8 cellular contexts compared by ENCODE assay signal in the genomic region with DNA sequence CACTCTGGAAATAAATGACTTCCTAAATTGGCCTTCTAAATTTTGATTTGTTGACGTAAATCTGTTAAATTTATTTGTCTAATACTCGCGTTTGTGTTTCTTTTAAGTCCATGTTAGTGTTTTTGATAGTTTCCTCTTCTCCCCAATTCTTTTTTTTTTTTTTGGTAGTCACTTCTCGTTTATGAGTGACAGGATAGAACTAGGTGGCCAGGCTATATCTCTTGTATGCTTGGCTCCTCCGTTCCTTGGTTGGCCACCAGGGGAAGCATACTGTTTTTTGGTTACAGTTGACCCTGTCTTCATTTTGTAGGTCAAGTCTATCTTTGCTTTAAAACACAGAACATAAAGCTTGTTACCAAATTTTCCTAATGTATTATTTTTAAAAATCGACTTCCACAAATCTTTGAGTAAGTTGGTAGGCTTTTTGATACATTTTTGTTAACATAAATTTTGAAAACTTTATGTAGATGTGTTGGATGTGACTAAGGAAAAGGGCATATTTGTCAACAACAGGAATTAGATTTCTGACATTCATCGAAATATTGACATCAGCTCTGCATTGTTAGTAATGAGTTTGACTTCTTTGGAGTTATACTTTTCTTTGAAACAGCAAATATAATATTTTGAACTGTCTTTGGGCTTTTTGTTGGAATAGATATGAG. TPM values are rescaled to one million over a fixed set of nuclear protein-coding genes. Genes with fewer than 3 reads are reported as not detected.
DNase-seq lines count a peak whose midpoint lies in the region; ATAC-seq lines count a peak whose summit lies in the region.

No MANE protein-coding gene starts in this region.

- in situ Hi-C loops in G401 (cut with HindIII; ENCODE audit: low sequenced_read_pairs): no loop called here

- POLR2A ChIA-PET in activated CD4-positive, alpha-beta memory T cell treated with anti-CD3 and anti-CD28 coated beads, Interleukin-2, amount 10 ng/mL, durations not matched to agents 7 days and 5 days (lab: Charles Lee): interaction anchor here (0.6 to 4.3 kb wide), 6 partner anchors 17 to 275 kb away, joined by 3 to 23 read pairs (median 3); a partner anchor contains a TSS

- H2BK12ac ChIP-seq in mesenchymal stem cell (ENCODE audit: low read length in 2 of 2): no peak overlapping the region

- peaks cover 26% of the 10 kb centered on the region for H3K4me1 Mint-ChIP-seq in activated CD4-positive, alpha-beta memory T cell treated with anti-CD3 and anti-CD28 coated beads, Interleukin-2, amount 10 ng/mL, durations not matched to agents 7 days and 5 days
- H3K4me1 Mint-ChIP-seq in stimulated activated effector memory CD8-positive, alpha-beta T cell treated with anti-CD3 and anti-CD28 coated beads, Interleukin-12 subunit alpha, Interleukin-12 subunit beta, amount 100 ng/mL, for 72 hours: peaks cover 28% of the 10 kb centered on the region

- H3K36me3 Mint-ChIP-seq in activated CD4-positive, alpha-beta memory T cell treated with anti-CD3 and anti-CD28 coated beads, Interleukin-2, amount 10 ng/mL, durations not matched to agents 7 days and 5 days (ENCODE audit: low read depth): peaks cover 13% of the 10 kb centered on the region
- H3K36me3 Mint-ChIP-seq in stimulated activated effector memory CD8-positive, alpha-beta T cell treated with anti-CD3 and anti-CD28 coated beads, Interleukin-12 subunit alpha, Interleukin-12 subunit beta, amount 100 ng/mL, for 72 hours: peaks cover 27% of the 10 kb centered on the region

- H2BK15ac ChIP-seq in mesenchymal stem cell (ENCODE audit: low read depth, poor library complexity, severe bottlenecking): no peak overlapping the region

- H3K4ac ChIP-seq in mesenchymal stem cell (ENCODE audit: low read depth in 1 of 2, low read length in 2 of 2): no peak overlapping the region

- no peaks in the 10 kb centered on the region for H3K27me3 Mint-ChIP-seq in activated CD4-positive, alpha-beta memory T cell treated with anti-CD3 and anti-CD28 coated beads, Interleukin-2, amount 10 ng/mL, durations not matched to agents 7 days and 5 days

- H3K79me1 ChIP-seq in mesenchymal stem cell (replicated peaks; ENCODE audit: low read length, poor library complexity, severe bottlenecking): peaks cover 22% of the 10 kb centered on the region

- no peak overlapping the region for H4K8ac ChIP-seq in mesenchymal stem cell (ENCODE audit: low read length)

- H3K4me1 ChIP-seq in endocrine pancreas (ENCODE audit: control insufficient read depth, insufficient read depth, low read length) (peaks cover 6% of the 10 kb centered on the region), mesenchymal stem cell (ENCODE audit: control insufficient read depth, insufficient read depth, low read depth, low read length) (peaks cover 18% of the 10 kb centered on the region)

- 50% methylated on average over 2 of the region's 7 CpGs for WGBS in mesenchymal stem cell

- no peaks in the 10 kb centered on the region for H3K9me3 Mint-ChIP-seq in activated CD4-positive, alpha-beta memory T cell treated with anti-CD3 and anti-CD28 coated beads, Interleukin-2, amount 10 ng/mL, durations not matched to agents 7 days and 5 days
- H3K9me3 Mint-ChIP-seq in stimulated activated effector memory CD8-positive, alpha-beta T cell treated with anti-CD3 and anti-CD28 coated beads, Interleukin-12 subunit alpha, Interleukin-12 subunit beta, amount 100 ng/mL, for 72 hours: no peaks in the 10 kb centered on the region

- H2AK5ac ChIP-seq in mesenchymal stem cell (ENCODE audit: low read length, severe bottlenecking): no peak overlapping the region

- H3K14ac ChIP-seq in mesenchymal stem cell (ENCODE audit: low read length in 2 of 2): no peak overlapping the region

- CTCF ChIA-PET in activated CD4-positive, alpha-beta memory T cell treated with anti-CD3 and anti-CD28 coated beads, Interleukin-2, amount 10 ng/mL, durations not matched to agents 7 days and 5 days (lab: Charles Lee): interaction anchor here (0.6 to 3.1 kb wide), 32 partner anchors 9 to 646 kb away, joined by 3 to 29 read pairs (median 4); a partner anchor contains a TSS

- H3K36me3 ChIP-seq in endocrine pancreas (ENCODE audit: control insufficient read depth, insufficient read depth, low read length) (no peaks in the 10 kb centered on the region), mesenchymal stem cell (ENCODE audit: control insufficient read depth in 1 of 2, insufficient read depth in 2 of 2, low read depth in 1 of 2, low read length in 2 of 2) (no peaks in the 10 kb centered on the region)

- H3K23ac ChIP-seq in mesenchymal stem cell (ENCODE audit: low read length in 2 of 2): no peak overlapping the region

- no peak overlapping the region for H4K91ac ChIP-seq in mesenchymal stem cell (ENCODE audit: low read length)

- H3K4me3 Mint-ChIP-seq in activated CD4-positive, alpha-beta memory T cell treated with anti-CD3 and anti-CD28 coated beads, Interleukin-2, amount 10 ng/mL, durations not matched to agents 7 days and 5 days: peak overlapping the region; percentile 85
- peak overlapping the region; percentile 86 for H3K4me3 Mint-ChIP-seq in stimulated activated effector memory CD8-positive, alpha-beta T cell treated with anti-CD3 and anti-CD28 coated beads, Interleukin-12 subunit alpha, Interleukin-12 subunit beta, amount 100 ng/mL, for 72 hours

- H3K27ac ChIP-seq in mesenchymal stem cell (ENCODE audit: low read length, poor library complexity, severe bottlenecking): no peak overlapping the region

- H3K9me3 ChIP-seq in endocrine pancreas (ENCODE audit: control insufficient read depth, low read length) (no peaks in the 10 kb centered on the region), mesenchymal stem cell (ENCODE audit: control insufficient read depth, low read length) (no peaks in the 10 kb centered on the region)

- H3K27me3 ChIP-seq in endocrine pancreas (ENCODE audit: control insufficient read depth, insufficient read depth, low read length): no peaks in the 10 kb centered on the region
- no peaks in the 10 kb centered on the region for H3K27me3 ChIP-seq in mesenchymal stem cell (ENCODE audit: control insufficient read depth in 1 of 2, insufficient read depth in 1 of 2, low read length in 2 of 2)

- H3K9ac ChIP-seq in endocrine pancreas (ENCODE audit: control insufficient read depth, insufficient read depth, low read length) (no peak overlapping the region), mesenchymal stem cell (ENCODE audit: low read length) (peak overlapping the region; percentile 90)

- no peak overlapping the region for H2BK5ac ChIP-seq in mesenchymal stem cell (ENCODE audit: low read depth, low read length, poor library complexity, severe bottlenecking)

- DNase-seq in G401 (ENCODE audit: low spot score) (peak; percentile 77), HK-2 (ENCODE audit: unreplicated experiment) (peak; percentile 39), NCI-H82 (lab: John Stamatoyannopoulos, UW) (peak; percentile 79), mesenchymal stem cell (peak; percentile 76)
- DNase-seq in activated CD4-positive, alpha-beta memory T cell treated with anti-CD3 and anti-CD28 coated beads, Interleukin-2, amount 10 ng/mL, durations not matched to agents 7 days and 5 days: peak; percentile 75
- DNase-seq in stimulated activated effector memory CD8-positive, alpha-beta T cell treated with anti-CD3 and anti-CD28 coated beads, Interleukin-12 subunit alpha, Interleukin-12 subunit beta, amount 100 ng/mL, for 72 hours (ENCODE audit: low spot score in 2 of 2): peak; percentile 37 to 74

- ATAC-seq in stimulated activated effector memory CD8-positive, alpha-beta T cell treated with anti-CD3 and anti-CD28 coated beads, Interleukin-12 subunit alpha, Interleukin-12 subunit beta, amount 100 ng/mL, for 72 hours: peak; percentile 43
- ATAC-seq in HG03135 (IDR thresholded peaks at IDR 0.05; ENCODE audit: unreplicated experiment): no peak

- peak overlapping the region; percentile 83 for H3K4me3 ChIP-seq in endocrine pancreas (ENCODE audit: control insufficient read depth, insufficient read depth, low read length)
- H3K4me3 ChIP-seq in mesenchymal stem cell (ENCODE audit: insufficient read depth in 1 of 2, low read depth in 1 of 2, low read length in 2 of 2): peak overlapping the region in 1 of 2 experiments; percentile 91

- no peak overlapping the region for H3K18ac ChIP-seq in mesenchymal stem cell (ENCODE audit: low read depth in 1 of 2, low read length in 2 of 2)

- peak overlapping the region; percentile 9 for H3K4me2 ChIP-seq in mesenchymal stem cell (ENCODE audit: low read length, poor library complexity, severe bottlenecking)

- peak overlapping the region; percentile 50 for H3K27ac Mint-ChIP-seq in activated CD4-positive, alpha-beta memory T cell treated with anti-CD3 and anti-CD28 coated beads, Interleukin-2, amount 10 ng/mL, durations not matched to agents 7 days and 5 days
- H3K27ac Mint-ChIP-seq in stimulated activated effector memory CD8-positive, alpha-beta T cell treated with anti-CD3 and anti-CD28 coated beads, Interleukin-12 subunit alpha, Interleukin-12 subunit beta, amount 100 ng/mL, for 72 hours: peak overlapping the region; percentile 12

- H2BK120ac ChIP-seq in mesenchymal stem cell (ENCODE audit: low read depth, low read length): no peak overlapping the region

- H2AFZ ChIP-seq in mesenchymal stem cell (ENCODE audit: low read depth, low read length): no peak overlapping the region

RNA-seq across cellular contexts. Expression of a gene that starts 2.2 kb away (rescaled TPM):
- total RNA-seq in G401 (2014; rRNA removed; shearing (Covaris generic)): 19.0 and 29.0 TPM in 2 replicates
- 10 to 100 TPM; 22.1 to 23.4 TPM for total RNA-seq in activated CD4-positive, alpha-beta memory T cell treated with anti-CD3 and anti-CD28 coated beads, Interleukin-2, amount 10 ng/mL, durations not matched to agents 7 days and 5 days
- 13.8 TPM for polyA plus RNA-seq in mesenchymal stem cell (2013, experiment 1 of 2)
- polyA plus RNA-seq in mesenchymal stem cell (2013, experiment 2 of 2): 13.5 TPM
